11 cellular contexts compared by ENCODE assay signal in the genomic region with DNA sequence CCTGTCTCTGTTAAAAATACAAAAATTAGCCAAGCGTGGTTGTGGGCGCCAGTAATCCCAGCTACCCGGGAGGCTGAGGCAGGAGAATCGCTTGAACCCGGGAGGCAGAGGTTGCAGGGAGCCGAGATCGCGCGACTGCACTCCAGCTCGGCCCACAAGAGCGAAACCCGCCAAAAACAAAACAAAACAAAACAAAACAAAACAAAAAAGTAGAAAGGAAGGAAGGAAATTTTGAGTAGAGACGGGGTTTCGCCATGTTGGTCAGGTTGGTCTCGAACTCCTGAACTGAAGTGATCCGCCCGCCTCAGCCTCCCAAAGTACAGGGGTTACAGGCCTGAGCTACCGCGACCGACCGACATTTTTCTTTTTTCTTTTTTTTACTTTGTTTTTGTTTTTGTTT. TPM values are rescaled to one million over a fixed set of nuclear protein-coding genes. Genes with fewer than 3 reads are reported as not detected.
"Had no signal": no experiment of that assay in that cellular context is flagged by ENCODE, and none has a peak within 500 bp of the region (broad histone marks: within the 10 kb centered on the region; RNA-seq: fewer than 3 reads in every experiment).

No MANE protein-coding gene starts in this region.

- H3K4me2 ChIP-seq: GM23338 had no signal

- FAIRE-seq: H1, H54 had no signal

- H3K27ac Mint-ChIP-seq: GM23338, H9, HFFc6 had no signal

- H3K9ac ChIP-seq: GM23248 had no signal

- H3K4me3 Mint-ChIP-seq: GM23338, HFFc6 had no signal

- H3K4me3 ChIP-seq: GM23248, GM23338, HAP-1 had no signal

- H3K4me1 Mint-ChIP-seq: GM23338 had no signal

- ATAC-seq: GM23338, HCT116 had no signal

- DNase-seq: GM23248, GOT3, H7, H9, HCEC 1CT, HFFc6 had no signal

- H3K36me3 ChIP-seq: HAP-1 had no signal

- H3K27ac ChIP-seq: GM23248 had no signal

- H3K4me1 ChIP-seq: HAP-1 had no signal

- H3K9me3 ChIP-seq: HAP-1 had no signal

- H2AFZ ChIP-seq: GM23248 had no signal

- H3K9me3 Mint-ChIP-seq: H9, HFFc6 had no signal

RNA-seq across cellular contexts. Expression of gene PRSS16, which starts 30.6 kb away (rescaled TPM):
- total RNA-seq: HFFc6 had no signal
- polyA plus RNA-seq: GM23248 had no signal
